1 cellular context compared by ENCODE assay signal in genomic region chr4:138910201-138910913, GRCh38.
TF ChIP-seq lines count a peak whose summit lies in the region.

No MANE protein-coding gene starts in this region.

TF ChIP-seq in WTC11, 78 proteins besides CTCF, POLR2A, EP300 and RAD21 (continued from another document):
- TF ChIP-seq ZNF281 (CRISPR knock-in tag; IDR thresholded peaks at IDR 0.05) = no peak
- no peak for TF ChIP-seq ATF1 (CRISPR knock-in tag; IDR thresholded peaks at IDR 0.05)
- TF ChIP-seq JUN (CRISPR knock-in tag; IDR thresholded peaks at IDR 0.05) = no peak
- TF ChIP-seq ESRRA (CRISPR knock-in tag; IDR thresholded peaks at IDR 0.05; ENCODE audit: borderline replicate concordance) = no peak
- TF ChIP-seq TEAD1 (CRISPR knock-in tag; IDR thresholded peaks at IDR 0.05) = no peak
- TF ChIP-seq E2F1 (CRISPR knock-in tag; IDR thresholded peaks at IDR 0.05) = no peak
- no peak for TF ChIP-seq CREM (CRISPR knock-in tag; IDR thresholded peaks at IDR 0.05)
